17 cellular contexts compared by ENCODE assay signal in genomic region chr15:99984491-99985243, GRCh38.
"Had no signal": no experiment of that assay in that cellular context is flagged by ENCODE, and none has a peak within 500 bp of the region (broad histone marks: within the 10 kb centered on the region; RNA-seq: fewer than 3 reads in every experiment).

No MANE protein-coding gene starts in this region.

- H3K9me3 ChIP-seq: esophagus squamous epithelium, neutrophil, uterus had no signal

- H3K36me3 Mint-ChIP-seq: activated CD8-positive, alpha-beta memory T cell treated with anti-CD3 and anti-CD28 coated beads, Interleukin-2, amount 10 ng/mL, durations not matched to agents 7 days and 5 days had no signal

- H3K27me3 Mint-ChIP-seq: activated CD4-positive, alpha-beta memory T cell treated with anti-CD3 and anti-CD28 coated beads, Interleukin-2, amount 10 ng/mL, durations not matched to agents 7 days and 5 days; activated CD8-positive, alpha-beta memory T cell treated with anti-CD3 and anti-CD28 coated beads, Interleukin-2, amount 10 ng/mL, durations not matched to agents 7 days and 5 days; activated naive CD8-positive, alpha-beta T cell had no signal

- H3K4me1 Mint-ChIP-seq: activated B cell treated with CpG ODN at 0.5 μM for 24 hours; activated CD4-positive, alpha-beta memory T cell treated with anti-CD3 and anti-CD28 coated beads, Interleukin-2, amount 10 ng/mL, durations not matched to agents 7 days and 5 days; activated CD8-positive, alpha-beta memory T cell treated with anti-CD3 and anti-CD28 coated beads, Interleukin-2, amount 10 ng/mL, durations not matched to agents 7 days and 5 days had no signal

- H3K4me3 ChIP-seq: esophagus squamous epithelium, spleen, tibial nerve, uterus had no signal

- H3K9me3 Mint-ChIP-seq: dendritic cell treated with granulocyte-macrophage colony-stimulating factor and Interleukin-4, amounts not matched to agents 40 ng/mL and 50 ng/mL, for 4 days; T-helper 2 cell treated with Interferon-gamma antibody and Interleukin-4, amounts not matched to agents 5 μg/mL and 100 μg/mL, for 36 hours had no signal

- H3K4me1 ChIP-seq: uterus had no signal

- H3K27ac Mint-ChIP-seq: activated B cell treated with CpG ODN at 0.5 μM for 24 hours; activated CD4-positive, alpha-beta memory T cell treated with anti-CD3 and anti-CD28 coated beads, Interleukin-2, amount 10 ng/mL, durations not matched to agents 7 days and 5 days; activated CD8-positive, alpha-beta memory T cell treated with anti-CD3 and anti-CD28 coated beads, Interleukin-2, amount 10 ng/mL, durations not matched to agents 7 days and 5 days; activated naive CD8-positive, alpha-beta T cell; dendritic cell treated with granulocyte-macrophage colony-stimulating factor and Interleukin-4, amounts not matched to agents 40 ng/mL and 50 ng/mL, for 4 days; T-helper 2 cell treated with Interferon-gamma antibody and Interleukin-4, amounts not matched to agents 5 μg/mL and 100 μg/mL, for 36 hours had no signal

- H3K4me3 Mint-ChIP-seq: activated B cell treated with CpG ODN at 0.5 μM for 24 hours; activated CD4-positive, alpha-beta memory T cell treated with anti-CD3 and anti-CD28 coated beads, Interleukin-2, amount 10 ng/mL, durations not matched to agents 7 days and 5 days; activated CD8-positive, alpha-beta memory T cell treated with anti-CD3 and anti-CD28 coated beads, Interleukin-2, amount 10 ng/mL, durations not matched to agents 7 days and 5 days; activated naive CD8-positive, alpha-beta T cell; dendritic cell treated with granulocyte-macrophage colony-stimulating factor and Interleukin-4, amounts not matched to agents 40 ng/mL and 50 ng/mL, for 4 days; T-helper 2 cell treated with Interferon-gamma antibody and Interleukin-4, amounts not matched to agents 5 μg/mL and 100 μg/mL, for 36 hours had no signal

- H3K36me3 ChIP-seq: esophagus squamous epithelium, neutrophil, spleen, tibial nerve, uterus had no signal

- H3K27ac ChIP-seq: neutrophil, spleen, uterus had no signal

- DNase-seq: activated B cell treated with CpG ODN at 0.5 μM for 24 hours; activated CD4-positive, alpha-beta memory T cell treated with anti-CD3 and anti-CD28 coated beads, Interleukin-2, amount 10 ng/mL, durations not matched to agents 7 days and 5 days; activated CD4-positive, alpha-beta T cell treated with anti-CD3 and anti-CD28 coated beads for 4 hours; activated CD8-positive, alpha-beta memory T cell treated with anti-CD3 and anti-CD28 coated beads, Interleukin-2, amount 10 ng/mL, durations not matched to agents 7 days and 5 days; cerebellar nuclear complex; effector CD8-positive, alpha-beta T cell; esophagus squamous epithelium; left cardiac atrium; spleen; stimulated activated naive CD4-positive, alpha-beta T cell; substantia nigra; uterus had no signal

- ATAC-seq: activated CD8-positive, alpha-beta memory T cell treated with anti-CD3 and anti-CD28 coated beads, Interleukin-2, amount 10 ng/mL, durations not matched to agents 7 days and 5 days; left cardiac atrium had no signal

- H3K27me3 ChIP-seq: esophagus squamous epithelium, tibial nerve, uterus had no signal
